ENCODE assay signal across 1 cellular context in the genomic region with DNA sequence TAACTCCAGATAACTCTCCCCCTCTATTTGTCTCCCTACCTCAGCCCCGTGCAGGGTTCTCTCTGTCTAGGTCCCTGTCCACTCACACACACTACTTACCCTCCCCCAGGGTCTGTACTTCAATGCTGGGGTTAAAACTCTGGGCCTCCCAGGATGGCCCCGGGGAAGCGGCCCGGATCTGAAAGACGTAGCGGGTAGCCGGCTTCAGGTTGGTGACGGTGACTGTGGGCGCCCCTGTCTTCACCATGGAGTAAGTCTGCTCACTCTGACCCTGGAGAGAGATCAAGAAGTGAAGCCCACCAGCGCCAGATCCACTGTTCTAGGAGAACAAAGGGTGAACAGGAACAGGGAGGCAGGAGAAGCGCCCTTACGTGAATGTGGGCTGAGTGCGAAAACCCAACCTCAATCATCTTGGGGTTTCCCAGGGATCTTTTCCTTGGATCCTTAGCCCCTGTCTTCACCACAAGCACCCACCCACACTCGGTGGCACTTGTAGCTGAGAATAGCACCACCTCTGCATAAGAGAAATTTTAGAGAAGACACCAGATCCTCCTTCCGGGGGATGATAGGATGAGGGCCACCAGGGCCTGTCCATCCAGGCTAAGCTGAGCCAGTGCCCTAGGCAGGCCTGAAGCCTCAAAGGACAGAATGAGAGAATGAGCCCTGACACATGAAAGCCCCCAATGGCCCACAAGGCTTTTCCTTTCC.
TF ChIP-seq lines count a peak whose summit lies in the region.

No MANE protein-coding gene starts in this region.

TF ChIP-seq in HepG2, 621 proteins besides CTCF, POLR2A, EP300 and RAD21:
- TF ChIP-seq HHEX (CRISPR knock-in tag; IDR thresholded peaks at IDR 0.05), result no peak
- TF ChIP-seq, protein P1, sequence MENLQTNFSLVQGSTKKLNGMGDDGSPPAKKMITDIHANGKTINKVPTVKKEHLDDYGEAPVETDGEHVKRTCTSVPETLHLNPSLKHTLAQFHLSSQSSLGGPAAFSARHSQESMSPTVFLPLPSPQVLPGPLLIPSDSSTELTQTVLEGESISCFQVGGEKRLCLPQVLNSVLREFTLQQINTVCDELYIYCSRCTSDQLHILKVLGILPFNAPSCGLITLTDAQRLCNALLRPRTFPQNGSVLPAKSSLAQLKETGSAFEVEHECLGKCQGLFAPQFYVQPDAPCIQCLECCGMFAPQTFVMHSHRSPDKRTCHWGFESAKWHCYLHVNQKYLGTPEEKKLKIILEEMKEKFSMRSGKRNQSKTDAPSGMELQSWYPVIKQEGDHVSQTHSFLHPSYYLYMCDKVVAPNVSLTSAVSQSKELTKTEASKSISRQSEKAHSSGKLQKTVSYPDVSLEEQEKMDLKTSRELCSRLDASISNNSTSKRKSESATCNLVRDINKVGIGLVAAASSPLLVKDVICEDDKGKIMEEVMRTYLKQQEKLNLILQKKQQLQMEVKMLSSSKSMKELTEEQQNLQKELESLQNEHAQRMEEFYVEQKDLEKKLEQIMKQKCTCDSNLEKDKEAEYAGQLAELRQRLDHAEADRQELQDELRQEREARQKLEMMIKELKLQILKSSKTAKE (CRISPR knock-in tag; IDR thresholded peaks at IDR 0.05; ENCODE audit: borderline replicate concordance), result no peak
- TF ChIP-seq ZKSCAN1 (IDR thresholded peaks at IDR 0.05; ENCODE audit: low read length), result no peak
- no peak for TF ChIP-seq ZNF383 (CRISPR knock-in tag; IDR thresholded peaks at IDR 0.05; ENCODE audit: borderline replicate concordance)
- TF ChIP-seq, protein P2, sequence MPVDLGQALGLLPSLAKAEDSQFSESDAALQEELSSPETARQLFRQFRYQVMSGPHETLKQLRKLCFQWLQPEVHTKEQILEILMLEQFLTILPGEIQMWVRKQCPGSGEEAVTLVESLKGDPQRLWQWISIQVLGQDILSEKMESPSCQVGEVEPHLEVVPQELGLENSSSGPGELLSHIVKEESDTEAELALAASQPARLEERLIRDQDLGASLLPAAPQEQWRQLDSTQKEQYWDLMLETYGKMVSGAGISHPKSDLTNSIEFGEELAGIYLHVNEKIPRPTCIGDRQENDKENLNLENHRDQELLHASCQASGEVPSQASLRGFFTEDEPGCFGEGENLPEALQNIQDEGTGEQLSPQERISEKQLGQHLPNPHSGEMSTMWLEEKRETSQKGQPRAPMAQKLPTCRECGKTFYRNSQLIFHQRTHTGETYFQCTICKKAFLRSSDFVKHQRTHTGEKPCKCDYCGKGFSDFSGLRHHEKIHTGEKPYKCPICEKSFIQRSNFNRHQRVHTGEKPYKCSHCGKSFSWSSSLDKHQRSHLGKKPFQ (CRISPR knock-in tag; IDR thresholded peaks at IDR 0.05; ENCODE audit: insufficient replicate concordance), result no peak
- no peak for TF ChIP-seq ZNF598 (CRISPR knock-in tag; IDR thresholded peaks at IDR 0.05; ENCODE audit: borderline replicate concordance)
- no peak for TF ChIP-seq HMGA1 (CRISPR knock-in tag; conservative IDR thresholded peaks at IDR 0.05)
- no peak for TF ChIP-seq ZSCAN21 (CRISPR knock-in tag; IDR thresholded peaks at IDR 0.05; ENCODE audit: borderline replicate concordance)
- no peak for TF ChIP-seq ZNF709 (CRISPR knock-in tag; IDR thresholded peaks at IDR 0.05)
- no peak for TF ChIP-seq HOXA5 (CRISPR knock-in tag; IDR thresholded peaks at IDR 0.05)
- TF ChIP-seq YEATS2 (CRISPR knock-in tag; IDR thresholded peaks at IDR 0.05; ENCODE audit: borderline replicate concordance), result no peak
- TF ChIP-seq, protein P3, sequence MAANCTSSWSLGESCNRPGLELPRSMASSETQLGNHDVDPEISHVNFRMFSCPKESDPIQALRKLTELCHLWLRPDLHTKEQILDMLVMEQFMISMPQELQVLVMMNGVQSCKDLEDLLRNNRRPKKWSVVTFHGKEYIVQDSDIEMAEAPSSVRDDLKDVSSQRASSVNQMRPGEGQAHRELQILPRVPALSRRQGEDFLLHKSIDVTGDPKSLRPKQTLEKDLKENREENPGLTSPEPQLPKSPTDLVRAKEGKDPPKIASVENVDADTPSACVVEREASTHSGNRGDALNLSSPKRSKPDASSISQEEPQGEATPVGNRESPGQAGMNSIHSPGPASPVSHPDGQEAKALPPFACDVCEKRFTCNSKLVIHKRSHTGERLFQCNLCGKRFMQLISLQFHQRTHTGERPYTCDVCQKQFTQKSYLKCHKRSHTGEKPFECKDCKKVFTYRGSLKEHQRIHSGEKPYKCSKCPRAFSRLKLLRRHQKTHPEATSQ (CRISPR knock-in tag; IDR thresholded peaks at IDR 0.05; ENCODE audit: borderline replicate concordance), result no peak
- TF ChIP-seq RFXAP (CRISPR knock-in tag; IDR thresholded peaks at IDR 0.05; ENCODE audit: borderline replicate concordance), result no peak
- no peak for TF ChIP-seq ZSCAN22 (CRISPR knock-in tag; IDR thresholded peaks at IDR 0.05)
- TF ChIP-seq PHF8 (CRISPR knock-in tag; IDR thresholded peaks at IDR 0.05), result no peak
- TF ChIP-seq ZNF766 (CRISPR knock-in tag; IDR thresholded peaks at IDR 0.05; ENCODE audit: borderline replicate concordance), result no peak
